ENCODE assay signal across 25 cellular contexts in the genomic region with DNA sequence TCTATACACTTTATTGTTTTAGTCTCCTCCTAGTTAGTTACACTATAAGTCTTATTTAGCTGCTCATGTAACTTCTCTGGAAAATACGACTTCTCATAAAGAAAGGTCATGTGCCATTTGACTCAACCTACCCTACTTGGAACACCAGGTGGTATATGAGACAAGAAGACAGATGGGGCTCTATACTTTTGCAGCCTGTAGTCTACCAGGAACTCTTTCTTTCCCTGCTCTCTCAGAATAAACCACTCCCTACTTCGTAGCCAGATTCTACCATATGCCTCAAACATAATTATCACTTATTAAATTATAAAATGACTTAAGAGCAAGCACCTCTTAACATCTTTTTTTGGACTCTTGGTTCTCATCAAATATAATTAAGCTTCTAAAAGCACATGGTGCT. TPM values are rescaled to one million over a fixed set of nuclear protein-coding genes. Genes with fewer than 3 reads are reported as not detected.
DNase-seq lines count a peak whose midpoint lies in the region; ATAC-seq and TF ChIP-seq lines count a peak whose summit lies in the region.
"Had no signal": no experiment of that assay in that cellular context is flagged by ENCODE, and none has a peak within 500 bp of the region (broad histone marks: within the 10 kb centered on the region; RNA-seq: fewer than 3 reads in every experiment).

No MANE protein-coding gene starts in this region.

- no peaks in the 10 kb centered on the region for H3K9me3 ChIP-seq in T-helper 17 cell (ENCODE audit: control insufficient read depth, low read length, poor library complexity, severe bottlenecking)
- no peaks in the 10 kb centered on the region for H3K9me3 ChIP-seq in right lobe of liver
- no peaks in the 10 kb centered on the region for H3K9me3 ChIP-seq in HAP-1
- H3K9me3 ChIP-seq: heart right ventricle, sigmoid colon, vagina had no signal

- DNase-seq in DMS 273 (lab: John Stamatoyannopoulos, UW; ENCODE audit: unreplicated experiment) (peak; percentile 12), DMS 273 treated with DMSO at 0.1 percent for 48 hours (lab: John Stamatoyannopoulos, UW) (no peak), T-helper 17 cell (no peak), right lobe of liver (no peak), DMS153 treated with DMSO at 0.1 percent for 48 hours (lab: John Stamatoyannopoulos, UW; ENCODE audit: unreplicated experiment) (no peak), HAP-1 (ENCODE audit: low spot score in 2 of 2) (no peak)
- no peak for DNase-seq in activated CD4-positive, CD25-positive, alpha-beta regulatory T cell treated with anti-CD3 and anti-CD28 coated beads, Interleukin-2, amount 50 U/mL, for 72 hours
- DNase-seq: 8988T; activated CD4-positive, alpha-beta T cell treated with anti-CD3 and anti-CD28 coated beads, Interleukin-2, amount 50 U/mL, for 4 hours; activated naive CD8-positive, alpha-beta T cell treated with anti-CD3 and anti-CD28 coated beads, Interleukin-2, amount 10 ng/mL, durations not matched to agents 7 days and 5 days; activated T-cell treated with anti-CD3 and anti-CD28 coated beads for 4 hours; DMS53; heart right ventricle; kidney glomerular epithelial cell; NCI-H1694; Right ventricle myocardium superior; sigmoid colon; stimulated activated CD4-positive, alpha-beta T cell treated with anti-CD3 and anti-CD28 coated beads, Interleukin-4, amount 100 ng/mL, for 4 hours; stimulated activated naive CD4-positive, alpha-beta T cell; SW 1271; T1000; WERI-Rb-1 had no signal

- no peak for TF ChIP-seq CTCF in 22Rv1 (IDR thresholded peaks at IDR 0.05)
- TF ChIP-seq CTCF in right lobe of liver (IDR thresholded peaks at IDR 0.05), result no peak

- peak overlapping the region; percentile 49 for H3K27ac Mint-ChIP-seq in T-helper 17 cell
- H3K27ac Mint-ChIP-seq: activated naive CD8-positive, alpha-beta T cell treated with anti-CD3 and anti-CD28 coated beads, Interleukin-2, amount 10 ng/mL, durations not matched to agents 7 days and 5 days had no signal

- TF ChIP-seq POLR2A in right lobe of liver (IDR thresholded peaks at IDR 0.05), result no peak

- H3K4me1 ChIP-seq in right lobe of liver, result peaks cover 0 to 23% (median 0%) of the 10 kb centered on the region in 4 donors
- H3K4me1 ChIP-seq in HAP-1, result peaks cover 4% of the 10 kb centered on the region; the same call in 1 of the 2 replicates
- H3K4me1 ChIP-seq: vagina had no signal

- WGBS in right lobe of liver (ENCODE audit: insufficient coverage, low coverage, low lambda C conversion rate, missing lambda C conversion rate), result 91% methylated on average over 2 of the region's 2 CpGs

- no peak overlapping the region for H3K4me3 Mint-ChIP-seq in T-helper 17 cell
- H3K4me3 Mint-ChIP-seq: activated naive CD8-positive, alpha-beta T cell treated with anti-CD3 and anti-CD28 coated beads, Interleukin-2, amount 10 ng/mL, durations not matched to agents 7 days and 5 days had no signal

- H3K4me3 ChIP-seq in right lobe of liver (no peak overlapping the region), HAP-1 (no peak overlapping the region)
- H3K4me3 ChIP-seq: heart right ventricle, sigmoid colon, vagina had no signal

- intact Hi-C loops in right lobe of liver (cut with DNase I), result no loop called here

- ATAC-seq in T-helper 17 cell, result no peak
- ATAC-seq in right lobe of liver, result no peak

- H3K27me3 Mint-ChIP-seq in T-helper 17 cell, result no peaks in the 10 kb centered on the region
- H3K27me3 Mint-ChIP-seq: activated naive CD8-positive, alpha-beta T cell treated with anti-CD3 and anti-CD28 coated beads, Interleukin-2, amount 10 ng/mL, durations not matched to agents 7 days and 5 days had no signal

- peaks cover 3% of the 10 kb centered on the region for H3K36me3 Mint-ChIP-seq in T-helper 17 cell (ENCODE audit: low read depth)

- peaks cover 11 to 44% (median 30%) of the 10 kb centered on the region in 4 donors for H3K36me3 ChIP-seq in right lobe of liver
- H3K36me3 ChIP-seq in HAP-1 (replicated peaks), result peaks cover 60% of the 10 kb centered on the region

- in situ Hi-C loops in HAP-1 (cut with MboI; ENCODE audit: low sequenced_read_pairs), result no loop called here

- no peaks in the 10 kb centered on the region for H3K27me3 ChIP-seq in right lobe of liver
- H3K27me3 ChIP-seq in HAP-1 (ENCODE audit: low read depth), result no peaks in the 10 kb centered on the region
- H3K27me3 ChIP-seq: heart right ventricle, sigmoid colon, vagina had no signal

- peak overlapping the region; percentile 53; the same call in 1 of the 2 replicates for H3K27ac ChIP-seq in 22Rv1
- H3K27ac ChIP-seq in right lobe of liver, result peak overlapping the region; percentile 7 to 99 (median 96)
- H3K27ac ChIP-seq: heart right ventricle, HL-60, sigmoid colon, vagina, WERI-Rb-1 had no signal

- peaks cover 6% of the 10 kb centered on the region for H3K4me1 Mint-ChIP-seq in T-helper 17 cell

RNA-seq across cellular contexts. Expression of a gene that starts 38.5 kb away (rescaled TPM):
- total RNA-seq in T-helper 17 cell (1 to 10 TPM; 3.0 to 3.1 TPM), right lobe of liver (under 1 TPM in 3 of 6 experiments, not detected in 3; 0.15 to 0.49 (median 0.25) TPM)
- total RNA-seq: vagina had no signal
